Comparison of ENCODE assay signal across 1 cellular context in the genomic region with DNA sequence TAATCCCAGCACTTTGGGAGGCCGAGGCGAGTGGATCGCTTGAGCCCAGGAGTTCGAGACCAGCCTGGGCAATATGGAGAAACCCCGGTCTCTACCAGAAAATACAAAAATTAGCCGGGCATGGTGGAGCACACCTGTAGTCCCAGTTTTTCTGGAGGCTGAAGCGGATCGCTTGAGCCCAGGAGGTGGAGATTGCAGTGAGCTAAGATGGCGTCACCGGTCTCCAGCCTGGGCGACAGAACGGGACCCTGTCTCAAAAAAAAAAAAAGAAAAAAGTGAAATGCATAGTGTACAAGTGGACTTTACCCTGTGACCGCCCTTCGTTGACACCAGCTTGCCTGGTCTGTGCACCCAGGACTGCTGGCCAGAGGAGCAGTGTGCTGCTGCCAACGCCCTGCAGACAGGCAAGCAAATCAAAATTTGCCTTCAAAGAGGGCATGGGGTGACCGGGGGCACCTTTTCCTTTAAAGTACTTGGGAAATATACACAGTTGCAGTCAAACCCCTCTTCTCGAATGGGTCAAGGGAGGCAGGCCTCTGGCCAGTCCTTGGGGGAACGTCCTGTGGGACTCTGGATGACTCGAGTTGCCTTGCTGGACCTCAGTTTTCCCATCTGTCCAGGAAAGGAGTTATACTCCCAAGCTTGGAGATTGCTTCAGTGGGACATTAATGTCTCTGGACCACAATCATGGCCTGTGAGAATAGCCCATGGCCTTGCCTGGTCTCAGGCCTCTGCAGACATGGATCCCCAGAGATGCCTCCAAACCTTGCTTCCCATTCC.
TF ChIP-seq lines count a peak whose summit lies in the region.

No MANE protein-coding gene starts in this region.

TF ChIP-seq in HepG2, 621 proteins besides CTCF, POLR2A, EP300 and RAD21 (continued from another document):
- no peak for TF ChIP-seq ZNF891 (CRISPR knock-in tag; IDR thresholded peaks at IDR 0.05)
- TF ChIP-seq ZNF337 (CRISPR knock-in tag; IDR thresholded peaks at IDR 0.05; ENCODE audit: borderline replicate concordance, low read depth), result no peak
- TF ChIP-seq ZNF281 (CRISPR knock-in tag; IDR thresholded peaks at IDR 0.05; ENCODE audit: borderline replicate concordance), result peak; percentile 18; the same call in 1 of the 2 replicates
- TF ChIP-seq ADNP (CRISPR knock-in tag; IDR thresholded peaks at IDR 0.05), result no peak
- TF ChIP-seq, protein P1, sequence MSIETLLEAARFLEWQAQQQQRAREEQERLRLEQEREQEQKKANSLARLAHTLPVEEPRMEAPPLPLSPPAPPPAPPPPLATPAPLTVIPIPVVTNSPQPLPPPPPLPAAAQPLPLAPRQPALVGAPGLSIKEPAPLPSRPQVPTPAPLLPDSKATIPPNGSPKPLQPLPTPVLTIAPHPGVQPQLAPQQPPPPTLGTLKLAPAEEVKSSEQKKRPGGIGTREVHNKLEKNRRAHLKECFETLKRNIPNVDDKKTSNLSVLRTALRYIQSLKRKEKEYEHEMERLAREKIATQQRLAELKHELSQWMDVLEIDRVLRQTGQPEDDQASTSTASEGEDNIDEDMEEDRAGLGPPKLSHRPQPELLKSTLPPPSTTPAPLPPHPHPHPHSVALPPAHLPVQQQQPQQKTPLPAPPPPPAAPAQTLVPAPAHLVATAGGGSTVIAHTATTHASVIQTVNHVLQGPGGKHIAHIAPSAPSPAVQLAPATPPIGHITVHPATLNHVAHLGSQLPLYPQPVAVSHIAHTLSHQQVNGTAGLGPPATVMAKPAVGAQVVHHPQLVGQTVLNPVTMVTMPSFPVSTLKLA (IDR thresholded peaks at IDR 0.05), result no peak
- TF ChIP-seq MEIS2 (CRISPR knock-in tag; IDR thresholded peaks at IDR 0.05), result peak; percentile 19; the same call in 1 of the 2 replicates
- no peak for TF ChIP-seq ZNF17 (CRISPR knock-in tag; IDR thresholded peaks at IDR 0.05)
- no peak for TF ChIP-seq MXD4 (CRISPR knock-in tag; IDR thresholded peaks at IDR 0.05)
- no peak for TF ChIP-seq KAT8 (CRISPR knock-in tag; IDR thresholded peaks at IDR 0.05)
- TF ChIP-seq ZNF777 (CRISPR knock-in tag; IDR thresholded peaks at IDR 0.05), result no peak
- TF ChIP-seq, protein P2, sequence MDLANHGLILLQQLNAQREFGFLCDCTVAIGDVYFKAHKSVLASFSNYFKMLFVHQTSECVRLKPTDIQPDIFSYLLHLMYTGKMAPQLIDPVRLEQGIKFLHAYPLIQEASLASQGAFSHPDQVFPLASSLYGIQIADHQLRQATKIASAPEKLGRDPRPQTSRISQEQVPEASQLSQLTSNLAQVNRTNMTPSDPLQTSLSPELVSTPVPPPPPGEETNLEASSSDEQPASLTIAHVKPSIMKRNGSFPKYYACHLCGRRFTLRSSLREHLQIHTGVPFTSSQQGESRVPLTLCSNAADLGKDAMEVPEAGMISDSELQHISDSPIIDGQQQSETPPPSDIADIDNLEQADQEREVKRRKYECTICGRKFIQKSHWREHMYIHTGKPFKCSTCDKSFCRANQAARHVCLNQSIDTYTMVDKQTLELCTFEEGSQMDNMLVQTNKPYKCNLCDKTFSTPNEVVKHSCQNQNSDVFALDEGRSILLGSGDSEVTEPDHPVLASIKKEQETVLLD (CRISPR knock-in tag; IDR thresholded peaks at IDR 0.05; ENCODE audit: low read depth), result no peak
